In genomic region chr1:150168960-150169565, GRCh38 we compare ENCODE assay signal across 8 cellular contexts. TPM values are rescaled to one million over a fixed set of nuclear protein-coding genes. Genes with fewer than 3 reads are reported as not detected.
DNase-seq lines count a peak whose midpoint lies in the region; ATAC-seq, FAIRE-seq and TF ChIP-seq lines count a peak whose summit lies in the region.

No MANE protein-coding gene starts in this region.

- H3K27ac ChIP-seq in DND-41 (ENCODE audit: low read length) (no peak overlapping the region), astrocyte (ENCODE audit: low read depth, low read length) (no peak overlapping the region), hepatocyte (no peak overlapping the region)

- H4K20me1 ChIP-seq in DND-41 (ENCODE audit: insufficient read depth, low read length) (no peaks in the 10 kb centered on the region), astrocyte (ENCODE audit: insufficient read depth, low read length) (no peaks in the 10 kb centered on the region), hepatocyte (ENCODE audit: insufficient read depth, poor library complexity, severe bottlenecking) (no peaks in the 10 kb centered on the region)

- peak; percentile 52 for TF ChIP-seq CTCF in DND-41 (IDR thresholded peaks at IDR 0.05; ENCODE audit: borderline replicate concordance, extremely low read depth, low read length, poor library complexity, severe bottlenecking)
- peak; percentile 74 for TF ChIP-seq CTCF in astrocyte (IDR thresholded peaks at IDR 0.05; ENCODE audit: insufficient read depth, low read depth, low read length)
- peak; percentile 81 for TF ChIP-seq CTCF in hepatocyte (IDR thresholded peaks at IDR 0.05; ENCODE audit: poor library complexity)

- no peak overlapping the region for H3K27ac Mint-ChIP-seq in astrocyte (ENCODE audit: unreplicated experiment)

- no peak overlapping the region for H3K4me3 Mint-ChIP-seq in astrocyte (ENCODE audit: unreplicated experiment)

- H3K36me3 ChIP-seq in DND-41 (ENCODE audit: insufficient read depth, low read length) (no peaks in the 10 kb centered on the region), astrocyte (ENCODE audit: insufficient read depth, low read length) (no peaks in the 10 kb centered on the region), hepatocyte (replicated peaks; ENCODE audit: insufficient read depth, low read depth) (no peaks in the 10 kb centered on the region)

- H3K9me3 Mint-ChIP-seq in astrocyte (ENCODE audit: unreplicated experiment), result no peaks in the 10 kb centered on the region

- H3K9me3 ChIP-seq in DND-41 (ENCODE audit: insufficient read depth, low read length, severe bottlenecking) (no peaks in the 10 kb centered on the region), astrocyte (ENCODE audit: insufficient read depth, low read depth, low read length) (no peaks in the 10 kb centered on the region), hepatocyte (ENCODE audit: low read depth) (no peaks in the 10 kb centered on the region)

- H3K4me3 ChIP-seq in DND-41 (ENCODE audit: low read depth in 1 of 2, low read length in 2 of 2) (no peak overlapping the region), astrocyte (ENCODE audit: insufficient read depth, low read depth, low read length) (no peak overlapping the region), hepatocyte (no peak overlapping the region)

- H3K36me3 Mint-ChIP-seq in astrocyte (ENCODE audit: low read depth, unreplicated experiment), result no peaks in the 10 kb centered on the region

- H3K4me2 ChIP-seq in DND-41 (ENCODE audit: insufficient read depth, low read length) (no peak overlapping the region), astrocyte (ENCODE audit: low read length) (no peak overlapping the region), hepatocyte (no peak overlapping the region)

- 0 out of 3 replicates have a peak, but pooled peaks have one; percentile 35 for ATAC-seq in DND-41 (ENCODE audit: insufficient read depth, low read depth)
- ATAC-seq in HG03432 (IDR thresholded peaks at IDR 0.05; ENCODE audit: unreplicated experiment), result no peak
- ATAC-seq in HG02623 (IDR thresholded peaks at IDR 0.05; ENCODE audit: unreplicated experiment), result no peak

- H3K9ac ChIP-seq in DND-41 (ENCODE audit: low read depth, low read length), result no peak overlapping the region
- H3K9ac ChIP-seq in astrocyte (ENCODE audit: low read length), result no peak overlapping the region

- H3K9me2 ChIP-seq in hepatocyte (replicated peaks; ENCODE audit: insufficient read depth), result no peaks in the 10 kb centered on the region

- 38% methylated on average over 6 of the region's 6 CpGs for WGBS in hepatocyte (ENCODE audit: low lambda C conversion rate, missing lambda C conversion rate)

- no peak overlapping the region for H2AFZ ChIP-seq in DND-41 (ENCODE audit: low read depth, low read length)
- H2AFZ ChIP-seq in astrocyte (ENCODE audit: low read depth, low read length), result no peak overlapping the region
- H2AFZ ChIP-seq in hepatocyte, result no peak overlapping the region

- H3K27me3 ChIP-seq in DND-41 (ENCODE audit: insufficient read depth, low read length, poor library complexity) (no peaks in the 10 kb centered on the region), astrocyte (ENCODE audit: insufficient read depth, low read length) (no peaks in the 10 kb centered on the region), hepatocyte (no peaks in the 10 kb centered on the region)

- H3K27me3 Mint-ChIP-seq in astrocyte (ENCODE audit: low read depth, unreplicated experiment), result no peaks in the 10 kb centered on the region

- H3K79me2 ChIP-seq in DND-41 (ENCODE audit: insufficient read depth, low read length), result no peaks in the 10 kb centered on the region
- no peaks in the 10 kb centered on the region for H3K79me2 ChIP-seq in astrocyte (ENCODE audit: insufficient read depth, low read length)
- no peaks in the 10 kb centered on the region for H3K79me2 ChIP-seq in hepatocyte

- no peak for FAIRE-seq in astrocyte (lab: Jason Lieb, UNC)

- no peaks in the 10 kb centered on the region for H3K4me1 ChIP-seq in DND-41 (ENCODE audit: insufficient read depth, low read length)
- peaks cover 8% of the 10 kb centered on the region for H3K4me1 ChIP-seq in astrocyte (ENCODE audit: insufficient read depth, low read length)
- no peaks in the 10 kb centered on the region for H3K4me1 ChIP-seq in hepatocyte (ENCODE audit: insufficient read depth)

- H3K4me1 Mint-ChIP-seq in astrocyte (ENCODE audit: low read depth, unreplicated experiment), result peaks cover 21% of the 10 kb centered on the region

- DNase-seq in DND-41 (peak; percentile 29), Kasumi-1 (lab: John Stamatoyannopoulos, UW) (peak; percentile 14 to 36), T-helper 22 cell (ENCODE audit: low read depth) (peak; percentile 14), astrocyte (ENCODE audit: low read depth) (no peak), hepatocyte (ENCODE audit: low spot score) (peak; percentile 87)
- peak in 2 of 3 donors; percentile 45 to 49 for DNase-seq in stimulated activated CD4-positive, alpha-beta T cell treated with anti-CD3 and anti-CD28 coated beads, Interleukin-12 subunit alpha, Interleukin-12 subunit beta, amount 100 ng/mL, for 48 hours (ENCODE audit: low read depth in 2 of 3, low spot score in 1 of 3)

RNA-seq across cellular contexts. Expression of gene PLEKHO1, which starts 19.3 kb away (rescaled TPM):
- 63.0 and 63.7 TPM in 2 replicates for total RNA-seq in astrocyte
- 12.1 and 23.7 TPM in 2 replicates for total RNA-seq in hepatocyte
- 33.0 and 38.2 TPM in 2 replicates for polyA plus RNA-seq in hepatocyte
